ENCODE assay signal across 8 cellular contexts in the genomic region with DNA sequence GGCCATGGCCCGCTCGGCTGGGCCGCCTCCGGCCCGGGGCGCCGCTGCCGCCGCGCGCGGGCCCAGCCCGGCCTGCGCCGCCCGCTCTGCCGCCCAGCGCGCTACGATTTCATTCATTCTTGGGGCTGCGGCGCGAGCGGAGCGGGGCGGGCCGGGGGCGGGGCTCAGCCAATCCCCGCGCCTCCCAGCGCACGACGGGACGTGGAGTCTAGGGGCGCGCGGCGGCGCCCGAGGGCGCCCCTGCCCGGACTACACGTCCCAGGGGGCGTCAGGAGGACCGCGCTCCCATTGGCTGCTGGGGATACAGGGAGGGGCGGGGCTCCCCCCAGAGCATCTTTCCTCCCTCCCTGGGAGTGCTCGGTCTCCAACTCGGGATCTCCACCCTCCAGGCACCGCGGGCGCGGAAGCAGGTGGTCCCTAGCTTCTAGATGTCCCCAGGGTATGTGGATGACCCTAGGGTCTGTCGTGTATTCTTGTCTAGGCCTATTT. TPM values are rescaled to one million over a fixed set of nuclear protein-coding genes. Genes with fewer than 3 reads are reported as not detected.
DNase-seq lines count a peak whose midpoint lies in the region; ATAC-seq and TF ChIP-seq lines count a peak whose summit lies in the region.

No MANE protein-coding gene starts in this region.

- peak; percentile 90 for DNase-seq in GM06990 (ENCODE audit: extremely low read depth, insufficient read length)
- peak; percentile 80 for DNase-seq in NCI-H510A treated with DMSO at 0.1 percent for 48 hours (lab: John Stamatoyannopoulos, UW)
- DNase-seq in activated CD4-positive, alpha-beta T cell treated with anti-CD3 and anti-CD28 coated beads, Interleukin-2, amount 50 U/mL, for 1 hour: peak; percentile 57
- DNase-seq in dorsolateral prefrontal cortex: peak; percentile 89 to 97 (median 96)
- peak; percentile 61 to 73 for DNase-seq in mesothelial cell of epicardium (ENCODE audit: low spot score in 2 of 2, unreplicated experiment in 2 of 2)
- DNase-seq in stimulated activated CD8-positive, alpha-beta memory T cell treated with anti-CD3 and anti-CD28 coated beads, Interleukin-7, amount 100 ng/mL, for 48 hours (ENCODE audit: extremely low read depth in 1 of 2, low read depth in 1 of 2): peak; percentile 49 to 62

- peak overlapping the region in 50 of 59 donors; percentile 13 to 91 (median 74) for H3K27ac ChIP-seq in dorsolateral prefrontal cortex

- no peaks in the 10 kb centered on the region for H3K9me3 Mint-ChIP-seq in mesothelial cell of epicardium

- no peak overlapping the region for H3K27ac Mint-ChIP-seq in mesothelial cell of epicardium

- no peaks in the 10 kb centered on the region; the same call in none of the 2 replicates for H3K27me3 ChIP-seq in GM06990 (replicated peaks; ENCODE audit: control insufficient read depth, insufficient read depth, low read length)
- peaks cover 0 to 5% (median 0%) of the 10 kb centered on the region in 45 donors for H3K27me3 ChIP-seq in dorsolateral prefrontal cortex

- intact Hi-C loops in dorsolateral prefrontal cortex (cut with DNase I): loop anchor here (2.0 to 5.0 kb wide), 5 partner anchors 19 to 327 kb away; partner anchors contain the start of genes SIPA1L3 (in 1 of the 2) and WDR87 (in 1 of the 2)

- H3K27me3 Mint-ChIP-seq in mesothelial cell of epicardium (ENCODE audit: low read depth): peaks cover 57% of the 10 kb centered on the region

- peaks cover 4% of the 10 kb centered on the region for H3K4me1 Mint-ChIP-seq in mesothelial cell of epicardium

- peak overlapping the region; percentile 50 for H3K4me3 ChIP-seq in GM06990 (replicated peaks; ENCODE audit: low read depth, low read length)
- peak overlapping the region; percentile 51 to 80 (median 67) for H3K4me3 ChIP-seq in dorsolateral prefrontal cortex

- ATAC-seq in HG02981 (IDR thresholded peaks at IDR 0.05; ENCODE audit: unreplicated experiment) (peak; percentile 82), HG02840 (IDR thresholded peaks at IDR 0.05; ENCODE audit: low FRiP score, unreplicated experiment) (no peak)

- H3K36me3 ChIP-seq in GM06990 (ENCODE audit: control insufficient read depth, insufficient read depth, low read length): no peaks in the 10 kb centered on the region

- TF ChIP-seq CTCF in GM06990 (IDR thresholded peaks at IDR 0.05; ENCODE audit: insufficient read depth, low read length, poor library complexity, severe bottlenecking) (peak; percentile 2), dorsolateral prefrontal cortex (IDR thresholded peaks at IDR 0.05 in 54 of 56, conservative IDR thresholded peaks at IDR 0.05 in 2 of 56; ENCODE audit: low read depth in 1 of 56, partially characterized antibody in 56 of 56) (peak in 47 of 56 donors; percentile 18 to 68 (median 41)), mesothelial cell of epicardium (IDR thresholded peaks at IDR 0.05; ENCODE audit: unreplicated experiment) (no peak)

- H3K4me3 Mint-ChIP-seq in mesothelial cell of epicardium: peak overlapping the region; percentile 46

- H3K36me3 Mint-ChIP-seq in mesothelial cell of epicardium: no peaks in the 10 kb centered on the region

RNA-seq across cellular contexts. Expression of gene DPF1, which starts 5.6 kb away (rescaled TPM):
- 10 to 100 TPM; 22.0 to 91.2 (median 57.5) TPM for total RNA-seq in dorsolateral prefrontal cortex
- 3.9 to 4.2 TPM (median 4.0 TPM) in 3 replicates for total RNA-seq in mesothelial cell of epicardium

RNA-seq across cellular contexts. Expression of gene PPP1R14A, which starts 26.5 kb away (rescaled TPM):
- total RNA-seq in dorsolateral prefrontal cortex (100 to 1,000 TPM in 57 of 120 experiments, 10 to 100 TPM in 63; 17.4 to 465 (median 98.7) TPM), mesothelial cell of epicardium (13.6 to 14.8 TPM (median 13.8 TPM) in 3 replicates)

RNA-seq across cellular contexts. Expression of gene SPINT2, which starts 34.7 kb away (rescaled TPM):
- total RNA-seq in dorsolateral prefrontal cortex: 100 to 1,000 TPM in 44 of 120 experiments, 10 to 100 TPM in 76; 41.9 to 135 (median 92.4) TPM
- total RNA-seq in mesothelial cell of epicardium: 277 to 312 TPM (median 299 TPM) in 3 replicates
